In genomic region chr2:68295523-68295922, GRCh38 we compare ENCODE assay signal across 15 cellular contexts. TPM values are rescaled to one million over a fixed set of nuclear protein-coding genes. Genes with fewer than 3 reads are reported as not detected.
DNase-seq lines count a peak whose midpoint lies in the region; ATAC-seq and TF ChIP-seq lines count a peak whose summit lies in the region.
"Had no signal": no experiment of that assay in that cellular context is flagged by ENCODE, and none has a peak within 500 bp of the region (broad histone marks: within the 10 kb centered on the region; RNA-seq: fewer than 3 reads in every experiment).

No MANE protein-coding gene starts in this region.

- H4K8ac ChIP-seq in mesendoderm (ENCODE audit: low read depth, low read length) = no peak overlapping the region

- DNase-seq in SIG-M5 treated with dmso at 0.1 percent for 504 hours (lab: John Stamatoyannopoulos, UW; ENCODE audit: unreplicated experiment) (peak; percentile 44), SIG-M5 (lab: John Stamatoyannopoulos, UW) (no peak), NAMALWA (ENCODE audit: low spot score) (peak; percentile 31), NCI-H2196 (lab: John Stamatoyannopoulos, UW; ENCODE audit: unreplicated experiment) (no peak), kidney glomerular epithelial cell (lab: John Stamatoyannopoulos, UW) (no peak), foreskin fibroblast (no peak), mesendoderm (no peak)
- DNase-seq: activated CD4-positive, alpha-beta T cell treated with anti-CD3 and anti-CD28 coated beads for 1 hour; DMS79; islet precursor cell; NCI-H510A; SHP77; spleen had no signal

- H3K18ac ChIP-seq in mesendoderm (ENCODE audit: low read length) = no peak overlapping the region

- H2BK15ac ChIP-seq in mesendoderm (replicated peaks; ENCODE audit: low read depth) = no peak overlapping the region

- no peak overlapping the region for H3K27ac ChIP-seq in mesendoderm (ENCODE audit: low read depth, low read length)

- H2BK120ac ChIP-seq in mesendoderm (ENCODE audit: low read depth, low read length) = no peak overlapping the region

- no peak overlapping the region for H3K23ac ChIP-seq in mesendoderm (ENCODE audit: low read length)

- H3K36me3 ChIP-seq in mesendoderm (ENCODE audit: control insufficient read depth, insufficient read depth, low read length) = no peaks in the 10 kb centered on the region
- H3K36me3 ChIP-seq: spleen had no signal

- H3K4me1 ChIP-seq in mesendoderm (ENCODE audit: control insufficient read depth, low read depth, low read length) = no peaks in the 10 kb centered on the region

- TF ChIP-seq CTCF in foreskin fibroblast (IDR thresholded peaks at IDR 0.05; ENCODE audit: low read depth, low read length) = no peak

- no peaks in the 10 kb centered on the region for H3K27me3 ChIP-seq in mesendoderm (ENCODE audit: insufficient read depth, low read length, poor library complexity)
- H3K27me3 ChIP-seq: spleen had no signal

- no peak overlapping the region for H2BK5ac ChIP-seq in mesendoderm (ENCODE audit: low read length)

- ATAC-seq in HG02642 (IDR thresholded peaks at IDR 0.05; ENCODE audit: poor library complexity, unreplicated experiment) = peak; percentile 64
- ATAC-seq: activated naive CD4-positive, alpha-beta T cell treated with anti-CD3 and anti-CD28 coated beads, Interleukin-2, amount 50 U/mL, for 72 hours had no signal

- no peak overlapping the region for H3K4me3 ChIP-seq in foreskin fibroblast (ENCODE audit: low read depth in 1 of 2, low read length in 2 of 2)
- H3K4me3 ChIP-seq in mesendoderm (ENCODE audit: low read length) = no peak overlapping the region
- H3K4me3 ChIP-seq: spleen had no signal

- no peak overlapping the region for H4K5ac ChIP-seq in mesendoderm (ENCODE audit: low read length)

- H3K4ac ChIP-seq in mesendoderm (ENCODE audit: low read depth, low read length) = no peak overlapping the region

- no peaks in the 10 kb centered on the region for H3K79me2 ChIP-seq in mesendoderm (ENCODE audit: control insufficient read depth, insufficient read depth, low read length)

- no peak overlapping the region for H3K56ac ChIP-seq in mesendoderm (ENCODE audit: low read length)

- no peak overlapping the region for H3K4me2 ChIP-seq in mesendoderm (ENCODE audit: low read length)

- no peak overlapping the region for H3K9ac ChIP-seq in mesendoderm (ENCODE audit: low read length)

- no peak overlapping the region for H2AK5ac ChIP-seq in mesendoderm (ENCODE audit: low read length)

- H3K79me1 ChIP-seq in mesendoderm (ENCODE audit: low read length) = no peaks in the 10 kb centered on the region

RNA-seq across cellular contexts. Expression of gene CNRIP1, which starts 24.2 kb away (rescaled TPM):
- polyA plus RNA-seq in mesendoderm (2013, experiment 1 of 2) = 1.2 TPM
- polyA plus RNA-seq in mesendoderm (2013, experiment 2 of 2) = 1.1 TPM

RNA-seq across cellular contexts. Expression of gene PPP3R1, which starts 43.2 kb away (rescaled TPM):
- polyA plus RNA-seq in mesendoderm (2013, experiment 1 of 2) = 42.4 TPM
- polyA plus RNA-seq in mesendoderm (2013, experiment 2 of 2) = 42.0 TPM

Comparison
In these comparisons a context has a peak if more than half of its experiments do, and no peak if none do; other contexts are left out.
1. DNase-seq: peak in SIG-M5 treated with dmso at 0.1 percent for 504 hours (single experiment) and NAMALWA (single experiment); none in SIG-M5 (single experiment), NCI-H2196 (single experiment), kidney glomerular epithelial cell (single experiment), foreskin fibroblast (0 of 2) and mesendoderm (single experiment).